ENCODE assay signal across 11 cellular contexts in genomic region chr1:178066904-178067531, GRCh38. TPM values are rescaled to one million over a fixed set of nuclear protein-coding genes. Genes with fewer than 3 reads are reported as not detected.
DNase-seq lines count a peak whose midpoint lies in the region; ATAC-seq and TF ChIP-seq lines count a peak whose summit lies in the region.
"Had no signal": no experiment of that assay in that cellular context is flagged by ENCODE, and none has a peak within 500 bp of the region (broad histone marks: within the 10 kb centered on the region; RNA-seq: fewer than 3 reads in every experiment).

No MANE protein-coding gene starts in this region.

- H3K27me3 Mint-ChIP-seq in progenitor cell of endocrine pancreas (no peaks in the 10 kb centered on the region), osteocyte (ENCODE audit: unreplicated experiment) (no peaks in the 10 kb centered on the region)
- H3K27me3 Mint-ChIP-seq: activated T-helper 17 cell treated with anti-CD3 and anti-CD28 coated beads, Interleukin-2, amount 50 U/mL, for 72 hours had no signal

- H3K4me1 Mint-ChIP-seq in progenitor cell of endocrine pancreas (ENCODE audit: low read depth) (peaks cover 11% of the 10 kb centered on the region), osteocyte (ENCODE audit: unreplicated experiment) (peaks cover under 1% of the 10 kb centered on the region)
- H3K4me1 Mint-ChIP-seq: activated T-helper 17 cell treated with anti-CD3 and anti-CD28 coated beads, Interleukin-2, amount 50 U/mL, for 72 hours had no signal

- ATAC-seq in HG02840 (IDR thresholded peaks at IDR 0.05; ENCODE audit: low FRiP score, unreplicated experiment) (peak; percentile 95), SK-N-SH treated with all-trans-retinoic acid at 6 μM for 48 hours (no peak)
- ATAC-seq in stimulated activated naive CD8-positive, alpha-beta T cell treated with anti-CD3 and anti-CD28 coated beads, Interleukin-15, Interleukin-2, amounts not matched to agents 100 U/mL and 50 U/mL, for 24 hours = no peak
- ATAC-seq: activated T-helper 17 cell treated with anti-CD3 and anti-CD28 coated beads, Interleukin-2, amount 50 U/mL, for 72 hours had no signal

- DNase-seq in GM19240 (ENCODE audit: insufficient read length, low spot score) = peak; percentile 22
- DNase-seq in KG1 (lab: John Stamatoyannopoulos, UW) = peak; percentile 6
- no peak for DNase-seq in progenitor cell of endocrine pancreas (ENCODE audit: low spot score, unreplicated experiment)
- no peak for DNase-seq in osteocyte (ENCODE audit: extremely low spot score, unreplicated experiment)
- DNase-seq in COLO668 (lab: John Stamatoyannopoulos, UW; ENCODE audit: unreplicated experiment) = no peak
- no peak for DNase-seq in stimulated activated naive CD8-positive, alpha-beta T cell treated with anti-CD3 and anti-CD28 coated beads, Interleukin-15, Interleukin-2, amounts not matched to agents 100 U/mL and 50 U/mL, for 24 hours
- DNase-seq: NCI-H1048 had no signal

- no peak overlapping the region for H3K4me3 Mint-ChIP-seq in progenitor cell of endocrine pancreas (ENCODE audit: low read depth)
- no peak overlapping the region for H3K4me3 Mint-ChIP-seq in osteocyte (ENCODE audit: unreplicated experiment)
- H3K4me3 Mint-ChIP-seq: activated T-helper 17 cell treated with anti-CD3 and anti-CD28 coated beads, Interleukin-2, amount 50 U/mL, for 72 hours had no signal

- no peaks in the 10 kb centered on the region for H3K36me3 Mint-ChIP-seq in progenitor cell of endocrine pancreas (ENCODE audit: insufficient read depth)
- no peaks in the 10 kb centered on the region for H3K36me3 Mint-ChIP-seq in osteocyte (ENCODE audit: unreplicated experiment)

- H3K9me3 Mint-ChIP-seq in progenitor cell of endocrine pancreas (ENCODE audit: low read depth) = no peaks in the 10 kb centered on the region
- no peaks in the 10 kb centered on the region for H3K9me3 Mint-ChIP-seq in osteocyte (ENCODE audit: unreplicated experiment)
- H3K9me3 Mint-ChIP-seq: activated T-helper 17 cell treated with anti-CD3 and anti-CD28 coated beads, Interleukin-2, amount 50 U/mL, for 72 hours had no signal

- H3K27ac Mint-ChIP-seq in progenitor cell of endocrine pancreas = peak overlapping the region; percentile 30
- no peak overlapping the region for H3K27ac Mint-ChIP-seq in osteocyte (ENCODE audit: unreplicated experiment)
- H3K27ac Mint-ChIP-seq: activated T-helper 17 cell treated with anti-CD3 and anti-CD28 coated beads, Interleukin-2, amount 50 U/mL, for 72 hours had no signal

- TF ChIP-seq CTCF in progenitor cell of endocrine pancreas (IDR thresholded peaks at IDR 0.05; ENCODE audit: unreplicated experiment) = no peak
- no peak for TF ChIP-seq CTCF in osteocyte (IDR thresholded peaks at IDR 0.05)

TF ChIP-seq in SK-N-SH treated with all-trans-retinoic acid at 6 μM for 48 hours, 23 proteins besides CTCF, POLR2A, EP300 and RAD21:
- TF ChIP-seq TSHZ2 (CRISPR knock-in tag; IDR thresholded peaks at IDR 0.05) = no peak
- TF ChIP-seq ESRRG (CRISPR knock-in tag; IDR thresholded peaks at IDR 0.05) = no peak
- no peak for TF ChIP-seq PATZ1 (CRISPR knock-in tag; IDR thresholded peaks at IDR 0.05; ENCODE audit: borderline replicate concordance)
- no peak for TF ChIP-seq CSDC2 (CRISPR knock-in tag; IDR thresholded peaks at IDR 0.05)
- TF ChIP-seq ZC3H10 (CRISPR knock-in tag; IDR thresholded peaks at IDR 0.05) = no peak
- TF ChIP-seq CREB5 (CRISPR knock-in tag; IDR thresholded peaks at IDR 0.05; ENCODE audit: low read depth) = no peak

RNA-seq across cellular contexts. Expression of gene RASAL2, which starts 26.9 kb away (rescaled TPM):
- total RNA-seq in progenitor cell of endocrine pancreas = 28.5 and 30.5 TPM in 2 replicates
- total RNA-seq in osteocyte = 34.2 and 35.4 TPM in 2 replicates
- total RNA-seq: T-helper 1 cell treated with Interleukin-12 subunit alpha and Interleukin-12 subunit beta and Interleukin-4 antibody, amounts not matched to agents 30 ng/mL and 1 ng/mL, for 36 hours had no signal

Comparison
In these comparisons a context has a peak if more than half of its experiments do, and no peak if none do; other contexts are left out.
1. DNase-seq: peak in GM19240 (single experiment) and KG1 (single experiment); none in progenitor cell of endocrine pancreas (single experiment), osteocyte (single experiment), COLO668 (single experiment) and stimulated activated naive CD8-positive, alpha-beta T cell treated with anti-CD3 and anti-CD28 coated beads, Interleukin-15, Interleukin-2, amounts not matched to agents 100 U/mL and 50 U/mL, for 24 hours (single experiment).